19 cellular contexts compared by ENCODE assay signal in the genomic region with DNA sequence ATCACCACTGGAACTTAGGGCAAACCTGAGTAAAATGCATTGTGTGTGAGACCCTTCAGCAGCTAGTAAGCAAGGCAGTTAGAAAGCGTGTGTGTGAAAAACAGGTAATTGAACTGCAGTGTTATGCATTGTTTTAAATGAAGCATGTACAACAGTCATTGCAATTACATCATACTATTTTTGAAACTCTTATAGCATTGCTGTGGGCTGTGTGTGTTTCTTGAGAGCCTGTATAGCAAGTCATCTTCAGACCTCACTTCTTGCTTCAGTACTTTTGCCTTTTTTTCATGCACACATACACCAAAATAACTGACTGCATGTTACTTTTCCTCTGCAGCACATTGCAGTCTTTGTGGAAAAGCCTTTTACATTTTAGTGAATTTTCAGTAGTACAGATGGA. TPM values are rescaled to one million over a fixed set of nuclear protein-coding genes. Genes with fewer than 3 reads are reported as not detected.
A peak's percentile ranks its signal among the peaks of the same experiment; 100 is the strongest.
DNase-seq lines count a peak whose midpoint lies in the region; ATAC-seq and TF ChIP-seq lines count a peak whose summit lies in the region.
"Had no signal": no experiment of that assay in that cellular context is flagged by ENCODE, and none has a peak within 500 bp of the region (broad histone marks: within the 10 kb centered on the region; RNA-seq: fewer than 3 reads in every experiment).

No MANE protein-coding gene starts in this region.

- no peaks in the 10 kb centered on the region for H3K9me3 Mint-ChIP-seq in activated CD8-positive, alpha-beta T cell treated with anti-CD3 and anti-CD28 coated beads for 36 hours
- no peaks in the 10 kb centered on the region for H3K9me3 Mint-ChIP-seq in activated CD8-positive, alpha-beta T cell treated with anti-CD3 and anti-CD28 coated beads, Interleukin-2, amount 10 ng/mL, durations not matched to agents 7 days and 5 days (ENCODE audit: insufficient read depth)
- H3K9me3 Mint-ChIP-seq in activated naive CD8-positive, alpha-beta T cell treated with anti-CD3 and anti-CD28 coated beads, Interleukin-2, amount 50 U/mL, for 24 hours: no peaks in the 10 kb centered on the region
- H3K9me3 Mint-ChIP-seq in nephron progenitor cell: no peaks in the 10 kb centered on the region

- H3K27ac ChIP-seq in HEK293 (ENCODE audit: extremely low read depth, low read depth, low read length) (no peak overlapping the region), lower lobe of right lung (no peak overlapping the region)
- H3K27ac ChIP-seq: upper lobe of left lung had no signal

- DNase-seq in activated CD8-positive, alpha-beta T cell treated with anti-CD3 and anti-CD28 coated beads for 36 hours: no peak
- no peak for DNase-seq in activated CD8-positive, alpha-beta T cell treated with anti-CD3 and anti-CD28 coated beads, Interleukin-2, amount 10 ng/mL, durations not matched to agents 7 days and 5 days
- no peak for DNase-seq in activated naive CD8-positive, alpha-beta T cell treated with anti-CD3 and anti-CD28 coated beads, Interleukin-2, amount 50 U/mL, for 24 hours
- DNase-seq in nephron progenitor cell (no peak), activated gamma-delta T cell treated with Interleukin-2 at 50 U/mL for 16 hours (no peak), lower lobe of right lung (no peak)
- DNase-seq: activated CD4-positive, alpha-beta T cell treated with anti-CD3 and anti-CD28 coated beads, Interleukin-2, amount 50 U/mL, for 4 hours; dermis blood vessel endothelial cell; DMS79; KBM-7; left ventricle myocardium superior; NCI-H1048; NCI-H526; stimulated activated naive CD4-positive, alpha-beta T cell; upper lobe of left lung had no signal

- CTCF ChIA-PET in activated CD8-positive, alpha-beta T cell treated with anti-CD3 and anti-CD28 coated beads for 36 hours (lab: Charles Lee): interaction anchor here (0.7 to 1.1 kb wide), 3 partner anchors 13 to 70 kb away, joined by 3 read pairs; a partner anchor contains a TSS
- CTCF ChIA-PET in activated CD8-positive, alpha-beta T cell treated with anti-CD3 and anti-CD28 coated beads, Interleukin-2, amount 10 ng/mL, durations not matched to agents 7 days and 5 days (lab: Charles Lee): interaction anchor here (1.5 to 2.3 kb wide), 3 partner anchors 12 to 15 kb away, joined by 5 to 7 read pairs (median 6); no protein-coding TSS in a partner anchor
- CTCF ChIA-PET in HEK293 (lab: Yijun Ruan, JAX): interaction anchor here (0.7 to 1.7 kb wide), 5 partner anchors 13 to 272 kb away, joined by 3 to 5 read pairs (median 4); no protein-coding TSS in a partner anchor

- H3K4me1 ChIP-seq in HEK293 (ENCODE audit: control insufficient read depth, insufficient read depth, low read length): no peaks in the 10 kb centered on the region
- H3K4me1 ChIP-seq in lower lobe of right lung: no peaks in the 10 kb centered on the region
- H3K4me1 ChIP-seq: A549, upper lobe of left lung had no signal

- H3K27ac Mint-ChIP-seq in activated CD8-positive, alpha-beta T cell treated with anti-CD3 and anti-CD28 coated beads for 36 hours: peak overlapping the region; percentile 64
- no peak overlapping the region for H3K27ac Mint-ChIP-seq in activated CD8-positive, alpha-beta T cell treated with anti-CD3 and anti-CD28 coated beads, Interleukin-2, amount 10 ng/mL, durations not matched to agents 7 days and 5 days
- peak overlapping the region; percentile 59 for H3K27ac Mint-ChIP-seq in activated naive CD8-positive, alpha-beta T cell treated with anti-CD3 and anti-CD28 coated beads, Interleukin-2, amount 50 U/mL, for 24 hours
- peak overlapping the region; percentile 34 for H3K27ac Mint-ChIP-seq in nephron progenitor cell

- peaks cover 20% of the 10 kb centered on the region for H3K4me1 Mint-ChIP-seq in activated CD8-positive, alpha-beta T cell treated with anti-CD3 and anti-CD28 coated beads for 36 hours (ENCODE audit: low read depth)
- H3K4me1 Mint-ChIP-seq in activated CD8-positive, alpha-beta T cell treated with anti-CD3 and anti-CD28 coated beads, Interleukin-2, amount 10 ng/mL, durations not matched to agents 7 days and 5 days (ENCODE audit: low read depth): no peaks in the 10 kb centered on the region
- peaks cover 12% of the 10 kb centered on the region for H3K4me1 Mint-ChIP-seq in activated naive CD8-positive, alpha-beta T cell treated with anti-CD3 and anti-CD28 coated beads, Interleukin-2, amount 50 U/mL, for 24 hours
- H3K4me1 Mint-ChIP-seq in nephron progenitor cell: no peaks in the 10 kb centered on the region

- no peak overlapping the region for H3K4me3 Mint-ChIP-seq in activated CD8-positive, alpha-beta T cell treated with anti-CD3 and anti-CD28 coated beads for 36 hours
- no peak overlapping the region for H3K4me3 Mint-ChIP-seq in activated CD8-positive, alpha-beta T cell treated with anti-CD3 and anti-CD28 coated beads, Interleukin-2, amount 10 ng/mL, durations not matched to agents 7 days and 5 days
- no peak overlapping the region for H3K4me3 Mint-ChIP-seq in activated naive CD8-positive, alpha-beta T cell treated with anti-CD3 and anti-CD28 coated beads, Interleukin-2, amount 50 U/mL, for 24 hours
- no peak overlapping the region for H3K4me3 Mint-ChIP-seq in nephron progenitor cell

- H3K9me3 ChIP-seq in HEK293 (ENCODE audit: control insufficient read depth, insufficient read depth, low read depth, low read length) (no peaks in the 10 kb centered on the region), lower lobe of right lung (no peaks in the 10 kb centered on the region)
- H3K9me3 ChIP-seq: A549, gastroesophageal sphincter, upper lobe of left lung had no signal

- H3K27me3 Mint-ChIP-seq in activated CD8-positive, alpha-beta T cell treated with anti-CD3 and anti-CD28 coated beads for 36 hours: no peaks in the 10 kb centered on the region
- H3K27me3 Mint-ChIP-seq in activated CD8-positive, alpha-beta T cell treated with anti-CD3 and anti-CD28 coated beads, Interleukin-2, amount 10 ng/mL, durations not matched to agents 7 days and 5 days (ENCODE audit: low read depth): no peaks in the 10 kb centered on the region
- no peaks in the 10 kb centered on the region for H3K27me3 Mint-ChIP-seq in activated naive CD8-positive, alpha-beta T cell treated with anti-CD3 and anti-CD28 coated beads, Interleukin-2, amount 50 U/mL, for 24 hours
- H3K27me3 Mint-ChIP-seq in nephron progenitor cell (ENCODE audit: low read depth, poor library complexity): no peaks in the 10 kb centered on the region

- no peak for TF ChIP-seq CTCF in activated CD8-positive, alpha-beta T cell treated with anti-CD3 and anti-CD28 coated beads for 36 hours (IDR thresholded peaks at IDR 0.05)
- TF ChIP-seq CTCF in HEK293 (tag by site-specific recombination; IDR thresholded peaks at IDR 0.05): no peak
- TF ChIP-seq CTCF in nephron progenitor cell (IDR thresholded peaks at IDR 0.05): no peak
- TF ChIP-seq CTCF in lower lobe of right lung (IDR thresholded peaks at IDR 0.05): no peak

- ATAC-seq in activated CD8-positive, alpha-beta T cell treated with anti-CD3 and anti-CD28 coated beads for 36 hours: no peak
- no peak for ATAC-seq in activated CD8-positive, alpha-beta T cell treated with anti-CD3 and anti-CD28 coated beads, Interleukin-2, amount 10 ng/mL, durations not matched to agents 7 days and 5 days
- no peak for ATAC-seq in activated naive CD8-positive, alpha-beta T cell treated with anti-CD3 and anti-CD28 coated beads, Interleukin-2, amount 50 U/mL, for 24 hours
- ATAC-seq in lower lobe of right lung (no peak), HG03432 (IDR thresholded peaks at IDR 0.05; ENCODE audit: unreplicated experiment) (no peak)
- ATAC-seq: gastroesophageal sphincter, left ventricle myocardium superior had no signal

- POLR2A ChIA-PET in activated CD8-positive, alpha-beta T cell treated with anti-CD3 and anti-CD28 coated beads for 36 hours (lab: Charles Lee): interaction anchor here (0.6 to 0.8 kb wide), 2 partner anchors 25 to 205 kb away, joined by 3 to 4 read pairs; a partner anchor contains a TSS
- POLR2A ChIA-PET in activated CD8-positive, alpha-beta T cell treated with anti-CD3 and anti-CD28 coated beads, Interleukin-2, amount 10 ng/mL, durations not matched to agents 7 days and 5 days (lab: Charles Lee): no interaction called here
- POLR2A ChIA-PET in HEK293 (lab: Yijun Ruan, JAX): interaction anchor here (0.7 kb wide), 2 partner anchors 12 to 17 kb away, joined by 4 to 5 read pairs; no protein-coding TSS in a partner anchor

- peaks cover 43% of the 10 kb centered on the region for H3K36me3 Mint-ChIP-seq in activated CD8-positive, alpha-beta T cell treated with anti-CD3 and anti-CD28 coated beads for 36 hours (ENCODE audit: low read depth)
- peaks cover 73% of the 10 kb centered on the region for H3K36me3 Mint-ChIP-seq in activated CD8-positive, alpha-beta T cell treated with anti-CD3 and anti-CD28 coated beads, Interleukin-2, amount 10 ng/mL, durations not matched to agents 7 days and 5 days (ENCODE audit: low read depth)
- peaks cover 65% of the 10 kb centered on the region for H3K36me3 Mint-ChIP-seq in activated naive CD8-positive, alpha-beta T cell treated with anti-CD3 and anti-CD28 coated beads, Interleukin-2, amount 50 U/mL, for 24 hours (ENCODE audit: low read depth)
- peaks cover 57% of the 10 kb centered on the region for H3K36me3 Mint-ChIP-seq in nephron progenitor cell (ENCODE audit: low read depth)

- H3K4me3 ChIP-seq in HEK293 (ENCODE audit: low read depth, low read length) (no peak overlapping the region), lower lobe of right lung (no peak overlapping the region)
- H3K4me3 ChIP-seq: A549, gastroesophageal sphincter, upper lobe of left lung had no signal

- H3K27me3 ChIP-seq in lower lobe of right lung (ENCODE audit: low read depth): no peaks in the 10 kb centered on the region
- H3K27me3 ChIP-seq: gastroesophageal sphincter, upper lobe of left lung had no signal

- H3K36me3 ChIP-seq in HEK293 (ENCODE audit: control insufficient read depth in 2 of 2, insufficient read depth in 1 of 2, low read length in 2 of 2) (peaks cover 91 to 98% of the 10 kb centered on the region in 2 experiments), lower lobe of right lung (peaks cover 100% of the 10 kb centered on the region)

- intact Hi-C loops in activated CD8-positive, alpha-beta T cell treated with anti-CD3 and anti-CD28 coated beads for 36 hours (cut with micrococcal nuclease): no loop called here
- intact Hi-C loops in lower lobe of right lung (cut with DNase I): no loop called here

TF ChIP-seq in HEK293, 187 proteins besides CTCF, POLR2A, EP300 and RAD21 (continues in another document):
- TF ChIP-seq SP7 (tag by site-specific recombination; IDR thresholded peaks at IDR 0.05): no peak

RNA-seq across cellular contexts. Expression of a gene that starts 19.2 kb away (rescaled TPM):
- 10 to 100 TPM; 34.2 to 37.4 TPM for total RNA-seq in activated CD8-positive, alpha-beta T cell treated with anti-CD3 and anti-CD28 coated beads for 36 hours
- 10 to 100 TPM; 21.5 to 24.7 TPM for total RNA-seq in activated CD8-positive, alpha-beta T cell treated with anti-CD3 and anti-CD28 coated beads, Interleukin-2, amount 10 ng/mL, durations not matched to agents 7 days and 5 days
- total RNA-seq in lower lobe of right lung: 16.7 TPM

RNA-seq across cellular contexts. Expression of a gene that starts 19.4 kb away (rescaled TPM):
- total RNA-seq in activated CD8-positive, alpha-beta T cell treated with anti-CD3 and anti-CD28 coated beads for 36 hours: 100 to 1,000 TPM; 239 to 248 TPM
- total RNA-seq in activated CD8-positive, alpha-beta T cell treated with anti-CD3 and anti-CD28 coated beads, Interleukin-2, amount 10 ng/mL, durations not matched to agents 7 days and 5 days: 100 to 1,000 TPM; 122 to 123 TPM
- 176 TPM for total RNA-seq in lower lobe of right lung
